ENCODE assay signal across 14 cellular contexts in genomic region chr12:64731683-64732082, GRCh38. TPM values are rescaled to one million over a fixed set of nuclear protein-coding genes. Genes with fewer than 3 reads are reported as not detected.
DNase-seq lines count a peak whose midpoint lies in the region; ATAC-seq and TF ChIP-seq lines count a peak whose summit lies in the region.
"Had no signal": no experiment of that assay in that cellular context is flagged by ENCODE, and none has a peak within 500 bp of the region (broad histone marks: within the 10 kb centered on the region; RNA-seq: fewer than 3 reads in every experiment).

No MANE protein-coding gene starts in this region.

- peaks cover 13 to 26% (median 23%) of the 10 kb centered on the region in 4 donors for H3K4me1 Mint-ChIP-seq in CD4-positive, CD25-positive, alpha-beta regulatory T cell
- peaks cover 16% of the 10 kb centered on the region for H3K4me1 Mint-ChIP-seq in CD4-positive, alpha-beta T cell (ENCODE audit: low read depth)
- H3K4me1 Mint-ChIP-seq in central memory CD8-positive, alpha-beta T cell, result peaks cover 20% of the 10 kb centered on the region
- peaks cover 23 to 25% of the 10 kb centered on the region in 2 donors for H3K4me1 Mint-ChIP-seq in natural killer cell

- no peak for TF ChIP-seq POLR2A in Peyer's patch (IDR thresholded peaks at IDR 0.05)

- intact Hi-C loops in CD4-positive, alpha-beta T cell (cut with DNase I, micrococcal nuclease), result no loop called here
- intact Hi-C loops in natural killer cell (cut with micrococcal nuclease) (no loop called here), posterior cingulate gyrus (cut with DNase I) (no loop called here)

- CTCF ChIA-PET in CD4-positive, alpha-beta T cell (lab: Charles Lee), result no interaction called here

- H3K36me3 ChIP-seq in CD4-positive, CD25-positive, alpha-beta regulatory T cell (ENCODE audit: control insufficient read depth, insufficient read depth, low read length), result peaks cover 25% of the 10 kb centered on the region
- peaks cover 0 to 65% (median 0%) of the 10 kb centered on the region in 3 donors for H3K36me3 ChIP-seq in Peyer's patch

- H3K27me3 ChIP-seq in CD4-positive, CD25-positive, alpha-beta regulatory T cell (ENCODE audit: control insufficient read depth, insufficient read depth, low read length), result no peaks in the 10 kb centered on the region
- H3K27me3 ChIP-seq in CD4-positive, alpha-beta T cell (ENCODE audit: control insufficient read depth, insufficient read depth, low read length), result no peaks in the 10 kb centered on the region
- H3K27me3 ChIP-seq in Peyer's patch, result no peaks in the 10 kb centered on the region

- no peak overlapping the region for H3K27ac ChIP-seq in CD4-positive, CD25-positive, alpha-beta regulatory T cell (ENCODE audit: insufficient read depth, low read length, poor library complexity, severe bottlenecking)
- no peak overlapping the region for H3K27ac ChIP-seq in CD4-positive, alpha-beta T cell (ENCODE audit: low read depth, low read length)
- H3K27ac ChIP-seq in Peyer's patch, result no peak overlapping the region
- H3K27ac ChIP-seq: A549 had no signal

- peaks cover 11% of the 10 kb centered on the region for H3K4me1 ChIP-seq in CD4-positive, CD25-positive, alpha-beta regulatory T cell (ENCODE audit: control insufficient read depth, insufficient read depth, low read length, poor library complexity, severe bottlenecking)
- no peaks in the 10 kb centered on the region for H3K4me1 ChIP-seq in Peyer's patch

- no peaks in the 10 kb centered on the region for H3K9me3 ChIP-seq in CD4-positive, CD25-positive, alpha-beta regulatory T cell (ENCODE audit: control insufficient read depth in 2 of 2, low read length in 2 of 2)
- H3K9me3 ChIP-seq in CD4-positive, alpha-beta T cell (ENCODE audit: control insufficient read depth, low read length), result no peaks in the 10 kb centered on the region
- no peaks in the 10 kb centered on the region for H3K9me3 ChIP-seq in Peyer's patch
- H3K9me3 ChIP-seq: A549 had no signal

- POLR2A ChIA-PET in CD4-positive, alpha-beta T cell (lab: Charles Lee), result no interaction called here

- peaks cover 49% of the 10 kb centered on the region for H3K36me3 Mint-ChIP-seq in CD4-positive, CD25-positive, alpha-beta regulatory T cell
- H3K36me3 Mint-ChIP-seq in CD4-positive, alpha-beta T cell (ENCODE audit: low read depth), result peaks cover 75% of the 10 kb centered on the region
- peaks cover 14% of the 10 kb centered on the region for H3K36me3 Mint-ChIP-seq in central memory CD8-positive, alpha-beta T cell (ENCODE audit: insufficient read depth)
- H3K36me3 Mint-ChIP-seq in natural killer cell, result peaks cover 10% of the 10 kb centered on the region

- H3K9me3 Mint-ChIP-seq in CD4-positive, CD25-positive, alpha-beta regulatory T cell, result no peaks in the 10 kb centered on the region
- H3K9me3 Mint-ChIP-seq in CD4-positive, alpha-beta T cell, result no peaks in the 10 kb centered on the region
- H3K9me3 Mint-ChIP-seq in central memory CD8-positive, alpha-beta T cell, result no peaks in the 10 kb centered on the region
- no peaks in the 10 kb centered on the region for H3K9me3 Mint-ChIP-seq in natural killer cell
- H3K9me3 Mint-ChIP-seq: CD14-positive monocyte, HFFc6 had no signal

- H3K4me3 ChIP-seq in CD4-positive, CD25-positive, alpha-beta regulatory T cell (ENCODE audit: low read depth, low read length), result no peak overlapping the region
- H3K4me3 ChIP-seq in Peyer's patch, result no peak overlapping the region
- H3K4me3 ChIP-seq: A549 had no signal

- H3K4me3 Mint-ChIP-seq in CD4-positive, CD25-positive, alpha-beta regulatory T cell, result no peak overlapping the region
- no peak overlapping the region for H3K4me3 Mint-ChIP-seq in CD4-positive, alpha-beta T cell
- H3K4me3 Mint-ChIP-seq in central memory CD8-positive, alpha-beta T cell, result no peak overlapping the region
- peak overlapping the region; percentile 31 for H3K4me3 Mint-ChIP-seq in natural killer cell
- H3K4me3 Mint-ChIP-seq: CD14-positive monocyte, HFFc6 had no signal

- ATAC-seq in CD4-positive, CD25-positive, alpha-beta regulatory T cell (ENCODE audit: low read depth in 2 of 2), result no peak
- no peak for ATAC-seq in CD4-positive, alpha-beta T cell (ENCODE audit: poor library complexity)
- no peak for ATAC-seq in central memory CD8-positive, alpha-beta T cell (replicated peaks; ENCODE audit: extremely low read depth, poor library complexity, severe bottlenecking)
- ATAC-seq in natural killer cell (no peak), HG02973 (IDR thresholded peaks at IDR 0.05; ENCODE audit: unreplicated experiment) (no peak), GM19467 (IDR thresholded peaks at IDR 0.05; ENCODE audit: unreplicated experiment) (no peak)
- ATAC-seq: A549 had no signal

- H3K27me3 Mint-ChIP-seq in CD4-positive, CD25-positive, alpha-beta regulatory T cell, result no peaks in the 10 kb centered on the region
- no peaks in the 10 kb centered on the region for H3K27me3 Mint-ChIP-seq in CD4-positive, alpha-beta T cell
- no peaks in the 10 kb centered on the region for H3K27me3 Mint-ChIP-seq in central memory CD8-positive, alpha-beta T cell
- H3K27me3 Mint-ChIP-seq in natural killer cell (ENCODE audit: low read depth in 2 of 2), result no peaks in the 10 kb centered on the region

- no peak for DNase-seq in CD4-positive, CD25-positive, alpha-beta regulatory T cell
- DNase-seq in CD4-positive, alpha-beta T cell, result no peak
- no peak for DNase-seq in central memory CD8-positive, alpha-beta T cell (ENCODE audit: low spot score in 2 of 2)
- DNase-seq in natural killer cell (no peak), Peyer's patch (no peak), posterior cingulate gyrus (no peak)
- DNase-seq: Calu3, DMS 273 treated with DMSO at 0.1 percent for 48 hours, HCEC 1CT, HFFc6 had no signal

- H3K27ac Mint-ChIP-seq in CD4-positive, CD25-positive, alpha-beta regulatory T cell, result peak overlapping the region in 2 of 3 donors; percentile 88 to 90
- H3K27ac Mint-ChIP-seq in CD4-positive, alpha-beta T cell, result peak overlapping the region; percentile 25
- H3K27ac Mint-ChIP-seq in central memory CD8-positive, alpha-beta T cell (ENCODE audit: low read depth), result peak overlapping the region; percentile 97
- peak overlapping the region; percentile 95 to 98 for H3K27ac Mint-ChIP-seq in natural killer cell
- H3K27ac Mint-ChIP-seq: HFFc6 had no signal

- no peak for TF ChIP-seq CTCF in CD4-positive, alpha-beta T cell (IDR thresholded peaks at IDR 0.05)
- TF ChIP-seq CTCF in natural killer cell (IDR thresholded peaks at IDR 0.05), result no peak
- no peak for TF ChIP-seq CTCF in Peyer's patch (IDR thresholded peaks at IDR 0.05)

RNA-seq across cellular contexts. Expression of gene GNS, which starts 27.5 kb away (rescaled TPM):
- 25.0 TPM for total RNA-seq in CD4-positive, CD25-positive, alpha-beta regulatory T cell
- polyA plus RNA-seq in CD4-positive, CD25-positive, alpha-beta regulatory T cell, result 10 to 100 TPM; 40.6 to 51.5 (median 41.6) TPM
- total RNA-seq in CD4-positive, alpha-beta T cell, result 10 to 100 TPM in 1 of 2 experiments, 1 to 10 TPM in 1; 8.7 to 10.0 TPM
- 10 to 100 TPM; 51.9 to 73.9 (median 59.7) TPM for total RNA-seq in natural killer cell
- total RNA-seq in Peyer's patch, result 100 to 1,000 TPM in 2 of 4 donors, 10 to 100 TPM in 2; 19.8 to 146 (median 102) TPM

Comparison
In these comparisons a context has a peak if more than half of its experiments do, and no peak if none do; other contexts are left out.
1. H3K27ac Mint-ChIP-seq: peak in every context shown above with its lines; median percentile 97 in central memory CD8-positive, alpha-beta T cell; 96 in natural killer cell; 89 in CD4-positive, CD25-positive, alpha-beta regulatory T cell; 25 in CD4-positive, alpha-beta T cell.